8 cellular contexts compared by ENCODE assay signal in the genomic region with DNA sequence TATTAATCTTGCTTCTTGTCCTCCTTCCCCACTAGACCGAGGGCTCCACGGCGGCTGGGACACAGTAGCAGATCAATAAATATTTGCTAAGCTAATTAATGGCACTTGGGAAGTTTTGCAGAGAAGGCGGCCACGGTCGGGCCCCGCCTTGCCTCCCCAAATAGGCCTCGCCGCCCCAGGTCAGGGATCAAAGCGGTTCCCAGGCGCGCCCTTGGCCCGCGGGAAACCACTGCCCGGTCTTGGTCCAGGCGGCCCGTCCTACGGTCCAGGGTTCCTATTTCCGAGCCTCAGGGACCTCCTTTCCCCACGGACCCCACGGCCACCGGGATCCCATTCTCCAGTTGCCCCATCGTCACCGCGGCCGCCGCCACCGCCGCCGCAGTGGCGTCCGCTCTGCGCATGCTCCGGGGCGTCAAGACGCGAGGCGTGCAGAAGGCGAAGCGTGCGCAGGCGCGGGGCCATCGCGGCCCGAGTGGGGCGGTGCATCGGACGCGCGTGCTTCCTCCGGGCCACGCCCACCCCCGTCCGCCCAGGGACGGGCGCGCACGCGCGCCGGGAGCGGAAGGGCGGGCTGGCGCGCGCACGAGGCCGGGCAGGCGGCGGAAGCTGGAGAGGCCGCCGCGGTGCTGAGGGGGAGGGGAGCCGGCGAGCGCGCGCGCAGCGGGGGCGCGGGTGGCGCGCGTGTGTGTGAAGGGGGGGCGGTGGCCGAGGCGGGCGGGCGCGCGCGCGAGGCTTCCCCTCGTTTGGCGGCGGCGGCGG. TPM values are rescaled to one million over a fixed set of nuclear protein-coding genes. Genes with fewer than 3 reads are reported as not detected.
DNase-seq lines count a peak whose midpoint lies in the region; ATAC-seq and TF ChIP-seq lines count a peak whose summit lies in the region.

SMARCA4 (plus strand) TSS at position 717 of the 759 bp plus-strand sequence. CDS start 23,122 bp downstream, outside the sequence.

- H3K9me3 Mint-ChIP-seq in CD4-positive, alpha-beta memory T cell = peaks cover 0 to 2% (median 0%) of the 10 kb centered on the region in 8 donors

- H3K27me3 Mint-ChIP-seq in CD4-positive, alpha-beta memory T cell = no peaks in the 10 kb centered on the region

- WGBS in lung, 2 donors = 0% methylated on average over 58 to 99 of the region's 100 CpGs

- no peaks in the 10 kb centered on the region for H3K9me3 ChIP-seq in CD4-positive, alpha-beta memory T cell (ENCODE audit: control insufficient read depth in 1 of 2, low read length in 2 of 2)
- H3K9me3 ChIP-seq in lung (ENCODE audit: control insufficient read depth in 2 of 2, insufficient read depth in 1 of 2, low read length in 1 of 2) = no peaks in the 10 kb centered on the region

- ATAC-seq in GM19467 (IDR thresholded peaks at IDR 0.05; ENCODE audit: unreplicated experiment) (peak; percentile 69), lung (ENCODE audit: insufficient read depth, low FRiP score) (peak; percentile 96)

- CTCF ChIA-PET in CD4-positive, alpha-beta memory T cell (lab: Charles Lee; ENCODE audit: partially characterized antibody) = interaction anchor here (1.0 to 1.7 kb wide), 2 partner anchors 16 to 19 kb away, joined by 5 read pairs; no protein-coding TSS in a partner anchor

- peak; percentile 96 to 99 (median 99) for DNase-seq in CD4-positive, alpha-beta memory T cell
- peak; percentile 91 for DNase-seq in HT-29 (ENCODE audit: low spot score)
- DNase-seq in NK-92 treated with Interleukin-12 subunit alpha and Interleukin-12 subunit beta, amount 100 ng/mL, for 24 hours (lab: John Stamatoyannopoulos, UW) = peak; percentile 98
- DNase-seq in activated CD8-positive, alpha-beta memory T cell treated with anti-CD3 and anti-CD28 coated beads for 24 hours = peak; percentile 98
- DNase-seq in effector CD4-positive, alpha-beta T cell = peak; percentile 96
- peak; percentile 96 for DNase-seq in lung (ENCODE audit: low spot score)
- DNase-seq in stimulated activated CD4-positive, alpha-beta T cell treated with anti-CD3 and anti-CD28 coated beads, TNF-alpha, amount 100 ng/mL, for 24 hours (ENCODE audit: low read depth in 3 of 3) = peak; percentile 93 to 96 (median 96)

- no peaks in the 10 kb centered on the region for H3K27me3 ChIP-seq in CD4-positive, alpha-beta memory T cell (ENCODE audit: insufficient read depth, low read length)
- no peaks in the 10 kb centered on the region for H3K27me3 ChIP-seq in lung (ENCODE audit: control insufficient read depth, insufficient read depth)

- intact Hi-C loops in CD4-positive, alpha-beta memory T cell (cut with micrococcal nuclease) = loop anchor here (1.0 to 5.0 kb wide), 3 partner anchors 33 to 130 kb away; partner anchors contain the start of genes CARM1, TIMM29 and YIPF2

- no peaks in the 10 kb centered on the region for H3K36me3 ChIP-seq in CD4-positive, alpha-beta memory T cell (ENCODE audit: insufficient read depth, low read length)
- H3K36me3 ChIP-seq in lung (ENCODE audit: control insufficient read depth in 2 of 2, insufficient read depth in 2 of 2, low read length in 2 of 2) = no peaks in the 10 kb centered on the region

- peak within 1 kb of the TSS; percentile 89 to 94 (median 92) for H3K4me3 Mint-ChIP-seq in CD4-positive, alpha-beta memory T cell

- POLR2A ChIA-PET in CD4-positive, alpha-beta memory T cell (lab: Charles Lee; ENCODE audit: partially characterized antibody) = interaction anchor here (0.9 to 2.8 kb wide), 11 partner anchors 19 to 421 kb away, joined by 3 to 10 read pairs (median 4); partner anchors contain the start of genes LDLR, SWSAP1 and TMED1

- H3K4me3 ChIP-seq in CD4-positive, alpha-beta memory T cell (ENCODE audit: low read length in 2 of 2) = peak within 1 kb of the TSS; percentile 14 to 84
- peak within 1 kb of the TSS; percentile 82 for H3K4me3 ChIP-seq in lung

- peak within 1 kb of the TSS; percentile 79 for H3K27ac ChIP-seq in CD4-positive, alpha-beta memory T cell (ENCODE audit: low read depth, low read length)
- H3K27ac ChIP-seq in lung (ENCODE audit: low read depth in 1 of 2, low read length in 1 of 2) = peak within 1 kb of the TSS; percentile 96 to 97

- peaks cover 0 to 9% of the 10 kb centered on the region in 2 donors for H3K36me3 Mint-ChIP-seq in CD4-positive, alpha-beta memory T cell

- peak within 1 kb of the TSS; percentile 91 to 96 (median 93) for H3K27ac Mint-ChIP-seq in CD4-positive, alpha-beta memory T cell

- TF ChIP-seq CTCF in lung (IDR thresholded peaks at IDR 0.05; ENCODE audit: control extremely low read depth, extremely low read depth) = no peak

- H3K4me1 ChIP-seq in CD4-positive, alpha-beta memory T cell (ENCODE audit: insufficient read depth, low read length) = peaks cover 31% of the 10 kb centered on the region
- H3K4me1 ChIP-seq in lung (ENCODE audit: control insufficient read depth in 2 of 2, insufficient read depth in 2 of 2, low read length in 2 of 2) = peaks cover 4 to 12% of the 10 kb centered on the region in 2 donors

- peaks cover 21 to 48% (median 35%) of the 10 kb centered on the region in 4 donors for H3K4me1 Mint-ChIP-seq in CD4-positive, alpha-beta memory T cell

RNA-seq across cellular contexts. Expression of gene SMARCA4, which starts in this region (rescaled TPM):
- 100 to 1,000 TPM in 1 of 2 experiments, 10 to 100 TPM in 1; 94.2 to 118 TPM for total RNA-seq in CD4-positive, alpha-beta memory T cell
- polyA plus RNA-seq in CD4-positive, alpha-beta memory T cell = 10 to 100 TPM in 1 of 2 donors, 1 to 10 TPM in 1; 2.1 to 42.0 TPM
- total RNA-seq in HT-29 (2014; rRNA removed; shearing (Covaris generic)) = 108 and 154 TPM in 2 replicates
- 100 to 1,000 TPM; 112 to 116 TPM for total RNA-seq in lung
- polyA plus RNA-seq in lung = 10 to 100 TPM; 52.3 to 69.9 TPM

Comparison
In these comparisons a context has a peak if more than half of its experiments do, and no peak if none do; other contexts are left out.
1. Peak in every context shown above with its lines: DNase-seq, ATAC-seq, H3K4me3 ChIP-seq and H3K27ac ChIP-seq.